In genomic region chr9:94922691-94923107, GRCh38 we compare ENCODE assay signal across 8 cellular contexts.
DNase-seq lines count a peak whose midpoint lies in the region; ATAC-seq and TF ChIP-seq lines count a peak whose summit lies in the region.

No MANE protein-coding gene starts in this region.

- H3K27ac ChIP-seq in cingulate gyrus (ENCODE audit: low read depth, low read length) (peak overlapping the region; percentile 83), lung (ENCODE audit: low read depth in 1 of 2, low read length in 1 of 2) (peak overlapping the region; percentile 22 to 94), urinary bladder (ENCODE audit: low read depth) (peak overlapping the region; percentile 26)

- no peaks in the 10 kb centered on the region for H3K27me3 ChIP-seq in lung (ENCODE audit: control insufficient read depth, insufficient read depth)

- peak; percentile 43 to 78 for DNase-seq in NCI-H2081 (lab: John Stamatoyannopoulos, UW)
- no peak for DNase-seq in NCI-H2081 treated with DMSO at 0.1 percent for 48 hours (lab: John Stamatoyannopoulos, UW)
- DNase-seq in lung (ENCODE audit: low spot score), result no peak
- DNase-seq in effector CD8-positive, alpha-beta T cell (lab: John Stamatoyannopoulos, UW), result no peak
- DNase-seq in UCSD-AML1 (lab: John Stamatoyannopoulos, UW; ENCODE audit: unreplicated experiment), result no peak

- H3K4me1 ChIP-seq in lung (ENCODE audit: control insufficient read depth in 2 of 2, insufficient read depth in 2 of 2, low read length in 2 of 2) (peaks cover 12 to 13% of the 10 kb centered on the region in 2 donors), urinary bladder (ENCODE audit: insufficient read depth) (no peaks in the 10 kb centered on the region)

- WGBS in lung, 2 donors, result 22 to 32% methylated on average over 5 of the region's 5 CpGs
- 17% methylated on average over 5 of the region's 5 CpGs for WGBS in urinary bladder

- ATAC-seq in lung (ENCODE audit: insufficient read depth, low FRiP score) (no peak), HG03025 (IDR thresholded peaks at IDR 0.05; ENCODE audit: low FRiP score, unreplicated experiment) (no peak)

- H3K4me3 ChIP-seq in lung (no peak overlapping the region), urinary bladder (ENCODE audit: low read depth, low read length) (no peak overlapping the region)

- H3K9me3 ChIP-seq in lung (ENCODE audit: control insufficient read depth in 2 of 2, insufficient read depth in 1 of 2, low read length in 1 of 2), result no peaks in the 10 kb centered on the region

- no peak for TF ChIP-seq CTCF in lung (IDR thresholded peaks at IDR 0.05; ENCODE audit: control extremely low read depth, extremely low read depth)

- H3K36me3 ChIP-seq in lung (ENCODE audit: control insufficient read depth in 2 of 2, insufficient read depth in 2 of 2, low read length in 2 of 2) (no peaks in the 10 kb centered on the region), urinary bladder (ENCODE audit: insufficient read depth) (no peaks in the 10 kb centered on the region)

Comparison
In these comparisons a context has a peak if more than half of its experiments do, and no peak if none do; other contexts are left out.
1. DNase-seq: peak in NCI-H2081 (2 of 2); none in NCI-H2081 treated with DMSO at 0.1 percent for 48 hours (single experiment), lung (single experiment), effector CD8-positive, alpha-beta T cell (single experiment) and UCSD-AML1 (single experiment).
2. H3K27ac ChIP-seq: peak in every context shown above with its lines; median percentile 83 in cingulate gyrus; 58 in lung; 26 in urinary bladder.